Comparison of ENCODE assay signal across 18 cellular contexts in genomic region chr4:56607926-56608325, GRCh38.
DNase-seq lines count a peak whose midpoint lies in the region; ATAC-seq lines count a peak whose summit lies in the region.
"Had no signal": no experiment of that assay in that cellular context is flagged by ENCODE, and none has a peak within 500 bp of the region (broad histone marks: within the 10 kb centered on the region; RNA-seq: fewer than 3 reads in every experiment).

No MANE protein-coding gene starts in this region.

- DNase-seq in MV-4-11 (lab: John Stamatoyannopoulos, UW): peak; percentile 4
- peak; percentile 6 for DNase-seq in renal cortical epithelial cell (ENCODE audit: low read depth)
- no peak for DNase-seq in cerebellar cortex (ENCODE audit: low spot score)
- DNase-seq in stimulated activated CD4-positive, alpha-beta T cell treated with anti-CD3 and anti-CD28 coated beads, Interleukin-2, amount 100 ng/mL, for 24 hours: no peak
- no peak for DNase-seq in NCI-H1092 treated with DMSO at 0.1 percent for 48 hours (lab: John Stamatoyannopoulos, UW)
- no peak for DNase-seq in amygdala (lab: John Stamatoyannopoulos, UW)
- DNase-seq: C1 segment of cervical spinal cord; Calu3; CD4-positive, alpha-beta memory T cell; COR-L47; DMS53; DMS79 treated with DMSO at 0.1 percent for 48 hours; GF-D8; GM23248; H7; HCEC 1CT had no signal

- peak; percentile 73 for ATAC-seq in GM18861 (IDR thresholded peaks at IDR 0.05; ENCODE audit: unreplicated experiment)
- peak; percentile 56 for ATAC-seq in HG03342 (IDR thresholded peaks at IDR 0.05; ENCODE audit: unreplicated experiment)

Comparison
In these comparisons a context has a peak if more than half of its experiments do, and no peak if none do; other contexts are left out.
1. DNase-seq: peak in MV-4-11 (single experiment) and renal cortical epithelial cell (single experiment); none in cerebellar cortex (single experiment), stimulated activated CD4-positive, alpha-beta T cell treated with anti-CD3 and anti-CD28 coated beads, Interleukin-2, amount 100 ng/mL, for 24 hours (0 of 2), NCI-H1092 treated with DMSO at 0.1 percent for 48 hours (single experiment) and amygdala (0 of 56).